Comparison of ENCODE assay signal across 14 cellular contexts in the genomic region with DNA sequence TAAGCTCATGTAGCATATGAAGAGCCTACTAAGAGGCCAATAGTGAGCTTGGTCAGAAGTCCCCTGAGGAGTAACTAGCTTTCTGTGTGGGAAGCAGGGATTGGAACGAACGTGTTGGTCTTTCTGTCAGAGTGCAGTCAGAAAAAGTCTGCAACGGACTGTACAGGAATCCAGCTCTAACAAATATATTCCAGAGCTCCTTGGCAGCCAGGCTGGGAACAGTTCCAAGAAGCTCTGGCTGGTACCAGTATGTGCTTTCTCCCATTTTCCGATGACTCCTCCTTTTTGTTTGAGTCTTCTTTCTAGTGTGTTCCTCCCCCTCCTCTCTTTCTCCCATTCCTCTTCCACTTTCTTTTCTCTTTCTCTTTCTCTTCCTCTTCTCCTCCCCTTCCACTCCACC. TPM values are rescaled to one million over a fixed set of nuclear protein-coding genes. Genes with fewer than 3 reads are reported as not detected.
DNase-seq lines count a peak whose midpoint lies in the region; ATAC-seq and TF ChIP-seq lines count a peak whose summit lies in the region.
"Had no signal": no experiment of that assay in that cellular context is flagged by ENCODE, and none has a peak within 500 bp of the region (broad histone marks: within the 10 kb centered on the region; RNA-seq: fewer than 3 reads in every experiment).

No MANE protein-coding gene starts in this region.

- no peak for TF ChIP-seq POLR2A in sigmoid colon (IDR thresholded peaks at IDR 0.05)
- TF ChIP-seq POLR2A in Peyer's patch (IDR thresholded peaks at IDR 0.05): no peak

- H3K4me1 Mint-ChIP-seq in endodermal cell: peaks cover 16% of the 10 kb centered on the region

- no peaks in the 10 kb centered on the region for H3K36me3 ChIP-seq in sigmoid colon
- H3K36me3 ChIP-seq in Peyer's patch: peaks cover 0 to 7% (median 0%) of the 10 kb centered on the region in 3 donors
- peaks cover 56% of the 10 kb centered on the region for H3K36me3 ChIP-seq in endodermal cell (ENCODE audit: control insufficient read depth, insufficient read depth, low read length)

- peaks cover 73% of the 10 kb centered on the region for H3K36me3 Mint-ChIP-seq in endodermal cell (ENCODE audit: low read depth)

- H3K9me3 Mint-ChIP-seq in endodermal cell: no peaks in the 10 kb centered on the region

- no peaks in the 10 kb centered on the region for H3K27me3 ChIP-seq in sigmoid colon
- H3K27me3 ChIP-seq in Peyer's patch: no peaks in the 10 kb centered on the region
- H3K27me3 ChIP-seq in endodermal cell (ENCODE audit: control insufficient read depth, insufficient read depth, low read length, poor library complexity, severe bottlenecking): no peaks in the 10 kb centered on the region
- H3K27me3 ChIP-seq: upper lobe of left lung had no signal

- no peak overlapping the region for H3K9ac ChIP-seq in endodermal cell (ENCODE audit: extremely low read depth, low read length, poor library complexity, severe bottlenecking)

- no peak for TF ChIP-seq EP300 in sigmoid colon (IDR thresholded peaks at IDR 0.05)

- DNase-seq in EL (peak; percentile 3), cerebellar cortex (ENCODE audit: low spot score) (peak; percentile 35), kidney glomerular epithelial cell (lab: John Stamatoyannopoulos, UW) (peak; percentile 86), sigmoid colon (peak; percentile 85), Peyer's patch (no peak), NCI-H2196 (lab: John Stamatoyannopoulos, UW; ENCODE audit: unreplicated experiment) (no peak), endodermal cell (no peak)
- DNase-seq: CD4-positive, alpha-beta memory T cell; HCEC 1CT; NCI-H2227 treated with DMSO at 0.1 percent for 48 hours; stimulated activated CD4-positive, alpha-beta T cell treated with anti-CD3 and anti-CD28 coated beads, Interleukin-12 subunit alpha, Interleukin-12 subunit beta, amount 100 ng/mL, for 4 hours; T1000 had no signal

- H3K27ac Mint-ChIP-seq in endodermal cell: no peak overlapping the region

- H3K27ac ChIP-seq in sigmoid colon (peak overlapping the region; percentile 65 to 88 (median 80)), Peyer's patch (peak overlapping the region in 1 of 4 donors; percentile 28), endodermal cell (ENCODE audit: low read depth, low read length) (no peak overlapping the region)

- no peak for ATAC-seq in GM21447 (IDR thresholded peaks at IDR 0.05; ENCODE audit: unreplicated experiment)

- H3K4me1 ChIP-seq in sigmoid colon: peaks cover 0 to 74% (median 60%) of the 10 kb centered on the region in 4 donors
- H3K4me1 ChIP-seq in Peyer's patch: no peaks in the 10 kb centered on the region
- peaks cover 4% of the 10 kb centered on the region for H3K4me1 ChIP-seq in endodermal cell (ENCODE audit: control insufficient read depth, insufficient read depth, low read length)

- WGBS in sigmoid colon, 2 donors: 59 to 66% methylated on average over 4 of the region's 4 CpGs
- WGBS in endodermal cell (ENCODE audit: insufficient coverage in 1 of 2, insufficient read length in 1 of 2), 2 experiments: 97 to 100% methylated on average over 3 to 4 of the region's 4 CpGs

- no peak overlapping the region for H3K4me3 Mint-ChIP-seq in endodermal cell
- H3K4me3 Mint-ChIP-seq: CD4-positive, alpha-beta memory T cell had no signal

- H3K9me3 ChIP-seq in sigmoid colon (no peaks in the 10 kb centered on the region), Peyer's patch (no peaks in the 10 kb centered on the region), endodermal cell (ENCODE audit: control insufficient read depth, low read length) (no peaks in the 10 kb centered on the region)
- H3K9me3 ChIP-seq: upper lobe of left lung had no signal

- no peaks in the 10 kb centered on the region for H3K27me3 Mint-ChIP-seq in endodermal cell (ENCODE audit: insufficient read depth)
- H3K27me3 Mint-ChIP-seq: CD4-positive, alpha-beta memory T cell had no signal

- intact Hi-C loops in sigmoid colon (cut with DNase I): loop anchor here (5.0 kb wide), 1 partner anchor 146 kb away; no protein-coding TSS in a partner anchor

- H3K4me3 ChIP-seq in sigmoid colon (peak overlapping the region in 3 of 4 donors; percentile 17 to 27 (median 19)), Peyer's patch (no peak overlapping the region), endodermal cell (ENCODE audit: low read length) (no peak overlapping the region)
- H3K4me3 ChIP-seq: upper lobe of left lung had no signal

- TF ChIP-seq CTCF in sigmoid colon (IDR thresholded peaks at IDR 0.05): no peak
- no peak for TF ChIP-seq CTCF in Peyer's patch (IDR thresholded peaks at IDR 0.05)
- TF ChIP-seq CTCF in endodermal cell (conservative IDR thresholded peaks at IDR 0.05): no peak

RNA-seq across cellular contexts. Expression of gene TTLL5, which starts 59.8 kb away (rescaled TPM):
- total RNA-seq in sigmoid colon (10 to 100 TPM; 17.9 to 36.6 (median 22.1) TPM), Peyer's patch (10 to 100 TPM; 33.6 to 82.5 (median 46.4) TPM), endodermal cell (10 to 100 TPM; 50.5 to 54.2 TPM)
- polyA plus RNA-seq in sigmoid colon: 10 to 100 TPM in 2 of 3 donors, 1 to 10 TPM in 1; 4.8 to 12.5 (median 10.4) TPM
- polyA plus RNA-seq in endodermal cell (2013, experiment 1 of 2): 22.0 TPM
- 22.6 TPM for polyA plus RNA-seq in endodermal cell (2013, experiment 2 of 2)

Comparison
In these comparisons a context has a peak if more than half of its experiments do, and no peak if none do; other contexts are left out.
1. DNase-seq: peak in EL (single experiment), cerebellar cortex (single experiment), kidney glomerular epithelial cell (single experiment) and sigmoid colon (single experiment); none in Peyer's patch (0 of 3), NCI-H2196 (single experiment) and endodermal cell (single experiment).
2. H3K4me3 ChIP-seq: peak in sigmoid colon (3 of 4); none in Peyer's patch (0 of 4) and endodermal cell (single experiment).